Comparison of ENCODE assay signal across 18 cellular contexts in genomic region chr1:87370519-87370918, GRCh38.
"Had no signal": no experiment of that assay in that cellular context is flagged by ENCODE, and none has a peak within 500 bp of the region (broad histone marks: within the 10 kb centered on the region; RNA-seq: fewer than 3 reads in every experiment).

No MANE protein-coding gene starts in this region.

- H3K4me3 ChIP-seq: adrenal gland, colonic mucosa, sigmoid colon, thoracic aorta had no signal

- H3K9me3 ChIP-seq: adrenal gland, colonic mucosa, sigmoid colon, thoracic aorta had no signal

- H3K9me3 Mint-ChIP-seq: activated B cell treated with CpG ODN at 0.5 μM for 24 hours; activated CD8-positive, alpha-beta T cell treated with anti-CD3 and anti-CD28 coated beads for 36 hours; activated naive CD4-positive, alpha-beta T cell treated with anti-CD3 and anti-CD28 coated beads, Interleukin-2, amount 50 U/mL, for 24 hours; stimulated activated effector memory CD8-positive, alpha-beta T cell treated with anti-CD3 and anti-CD28 coated beads, Interleukin-12 subunit alpha, Interleukin-12 subunit beta, amount 100 ng/mL, for 72 hours had no signal

- H3K4me1 ChIP-seq: adrenal gland, colonic mucosa, parathyroid adenoma had no signal

- H3K4me3 Mint-ChIP-seq: activated B cell treated with CpG ODN at 0.5 μM for 24 hours; activated CD8-positive, alpha-beta T cell treated with anti-CD3 and anti-CD28 coated beads for 36 hours; activated naive CD4-positive, alpha-beta T cell treated with anti-CD3 and anti-CD28 coated beads, Interleukin-2, amount 50 U/mL, for 24 hours; stimulated activated effector memory CD8-positive, alpha-beta T cell treated with anti-CD3 and anti-CD28 coated beads, Interleukin-12 subunit alpha, Interleukin-12 subunit beta, amount 100 ng/mL, for 72 hours had no signal

- H3K27me3 ChIP-seq: adrenal gland, colonic mucosa, sigmoid colon had no signal

- H3K27me3 Mint-ChIP-seq: activated B cell treated with CpG ODN at 0.5 μM for 24 hours; activated CD8-positive, alpha-beta T cell treated with anti-CD3 and anti-CD28 coated beads for 36 hours had no signal

- H3K36me3 Mint-ChIP-seq: activated naive CD4-positive, alpha-beta T cell treated with anti-CD3 and anti-CD28 coated beads, Interleukin-2, amount 50 U/mL, for 24 hours; stimulated activated effector memory CD8-positive, alpha-beta T cell treated with anti-CD3 and anti-CD28 coated beads, Interleukin-12 subunit alpha, Interleukin-12 subunit beta, amount 100 ng/mL, for 72 hours had no signal

- H3K27ac Mint-ChIP-seq: activated B cell treated with CpG ODN at 0.5 μM for 24 hours; activated CD8-positive, alpha-beta T cell treated with anti-CD3 and anti-CD28 coated beads for 36 hours; activated naive CD4-positive, alpha-beta T cell treated with anti-CD3 and anti-CD28 coated beads, Interleukin-2, amount 50 U/mL, for 24 hours; stimulated activated effector memory CD8-positive, alpha-beta T cell treated with anti-CD3 and anti-CD28 coated beads, Interleukin-12 subunit alpha, Interleukin-12 subunit beta, amount 100 ng/mL, for 72 hours had no signal

- ATAC-seq: activated CD8-positive, alpha-beta T cell treated with anti-CD3 and anti-CD28 coated beads for 36 hours; stimulated activated effector memory CD8-positive, alpha-beta T cell treated with anti-CD3 and anti-CD28 coated beads, Interleukin-12 subunit alpha, Interleukin-12 subunit beta, amount 100 ng/mL, for 72 hours had no signal

- H3K4me1 Mint-ChIP-seq: activated B cell treated with CpG ODN at 0.5 μM for 24 hours; activated naive CD4-positive, alpha-beta T cell treated with anti-CD3 and anti-CD28 coated beads, Interleukin-2, amount 50 U/mL, for 24 hours; stimulated activated effector memory CD8-positive, alpha-beta T cell treated with anti-CD3 and anti-CD28 coated beads, Interleukin-12 subunit alpha, Interleukin-12 subunit beta, amount 100 ng/mL, for 72 hours had no signal

- H3K27ac ChIP-seq: adrenal gland, colonic mucosa, parathyroid adenoma, thoracic aorta had no signal

- H3K36me3 ChIP-seq: adrenal gland, colonic mucosa, sigmoid colon, thoracic aorta had no signal

- DNase-seq: activated B cell treated with CpG ODN at 0.5 μM for 24 hours; activated CD4-positive, alpha-beta T cell treated with anti-CD3 and anti-CD28 coated beads for 48 hours; activated CD8-positive, alpha-beta memory T cell treated with anti-CD3 and anti-CD28 coated beads, Interleukin-2, amount 50 U/mL, for 4 hours; activated CD8-positive, alpha-beta T cell treated with anti-CD3 and anti-CD28 coated beads for 36 hours; activated effector memory CD4-positive, alpha-beta T cell treated with anti-CD3 and anti-CD28 coated beads, Interleukin-2, amount 50 U/mL, for 16 hours; activated T-cell treated with anti-CD3 and anti-CD28 coated beads, Interleukin-2, amount 50 U/mL, for 48 hours; adrenal gland; central memory CD4-positive, alpha-beta T cell; colonic mucosa; foreskin melanocyte; kidney glomerular epithelial cell; sigmoid colon; stimulated activated CD4-positive, alpha-beta T cell treated with anti-CD3 and anti-CD28 coated beads, Interleukin-2, amount 100 ng/mL, for 24 hours; T-helper 2 cell had no signal
